Comparison of ENCODE assay signal across 1 cellular context in genomic region chr2:110713508-110714362, GRCh38.
TF ChIP-seq lines count a peak whose summit lies in the region.

No MANE protein-coding gene starts in this region.

TF ChIP-seq in HepG2, 621 proteins besides CTCF, POLR2A, EP300 and RAD21 (continued from another document):
- no peak for TF ChIP-seq CSRNP2 (CRISPR knock-in tag; conservative IDR thresholded peaks at IDR 0.05; ENCODE audit: low read depth)
- no peak for TF ChIP-seq MAZ (IDR thresholded peaks at IDR 0.05; ENCODE audit: borderline replicate concordance, low read depth, low read length)
- TF ChIP-seq MAZ (CRISPR knock-in tag; IDR thresholded peaks at IDR 0.05; ENCODE audit: low read depth) = no peak
- TF ChIP-seq ZNF12 (CRISPR knock-in tag; IDR thresholded peaks at IDR 0.05) = no peak
- no peak for TF ChIP-seq SMAD3 (CRISPR knock-in tag; IDR thresholded peaks at IDR 0.05)
- TF ChIP-seq ONECUT2 (CRISPR knock-in tag; IDR thresholded peaks at IDR 0.05) = no peak
- no peak for TF ChIP-seq ZNF513 (CRISPR knock-in tag; conservative IDR thresholded peaks at IDR 0.05)
- TF ChIP-seq BORCS8-MEF2B (CRISPR knock-in tag; IDR thresholded peaks at IDR 0.05) = no peak
